ENCODE assay signal across 25 cellular contexts in the genomic region with DNA sequence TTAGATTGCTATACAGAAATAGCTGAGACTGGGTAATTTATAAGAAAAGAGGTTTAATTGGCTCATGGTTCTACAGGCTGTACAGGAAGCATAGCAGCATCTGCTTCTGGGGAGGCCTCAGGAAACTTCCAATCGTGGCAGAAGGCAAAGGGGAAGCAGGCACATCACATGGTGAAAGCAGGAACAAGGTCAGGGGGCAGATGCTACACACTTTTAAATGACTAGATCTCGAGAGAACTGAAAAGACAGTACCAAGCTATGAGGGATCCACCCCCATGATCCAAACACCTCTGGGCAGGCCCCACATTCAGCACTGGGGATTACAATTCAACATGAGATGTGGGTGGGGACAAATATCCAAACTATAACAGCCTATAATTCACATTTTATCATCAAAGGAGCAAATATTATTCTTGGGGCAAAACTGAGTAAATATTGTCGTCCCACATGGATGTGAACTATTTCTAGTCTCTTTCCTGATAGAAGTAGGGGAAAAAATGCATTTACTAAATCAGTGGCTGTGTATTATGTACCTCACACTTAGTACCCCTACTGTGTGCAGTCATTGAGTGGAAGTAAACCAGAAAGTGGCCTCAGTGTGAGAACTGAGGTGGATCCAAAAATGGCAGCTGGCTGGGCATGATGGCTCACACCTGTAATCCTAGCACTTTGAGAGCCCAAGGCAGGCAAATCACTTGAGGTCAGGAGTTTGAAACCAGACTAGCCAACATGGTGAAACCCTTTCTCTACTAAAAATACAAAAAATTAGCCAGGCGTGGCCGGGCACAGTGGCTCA. TPM values are rescaled to one million over a fixed set of nuclear protein-coding genes. Genes with fewer than 3 reads are reported as not detected.
"Had no signal": no experiment of that assay in that cellular context is flagged by ENCODE, and none has a peak within 500 bp of the region (broad histone marks: within the 10 kb centered on the region; RNA-seq: fewer than 3 reads in every experiment).

No MANE protein-coding gene starts in this region.

- H3K4me3 ChIP-seq: MG63, SJSA1, SK-N-MC had no signal

- DNase-seq: IMR-90, Karpas-422, KG1, MG63, NCI-H1092 treated with DMSO at 0.1 percent for 48 hours, NCI-H1436, NCI-H187, NCI-H2029, NCI-H2081 treated with DMSO at 0.1 percent for 48 hours, NCI-H2171, NCI-H226, NCI-H446, NCI-H510A, NCI-H524 treated with DMSO at 0.1 percent for 48 hours, NCI-H69, NCI-H774, Right ventricle myocardium superior, RPMI8226, SIG-M5 had no signal

- H3K27ac ChIP-seq: HL-60, SJSA1, SK-N-MC had no signal

- H3K27me3 ChIP-seq: MG63, SJSA1 had no signal

- H3K36me3 ChIP-seq: MG63, SJSA1 had no signal

- FAIRE-seq: HepG2, HTR-8/SVneo, RCC 7860 had no signal

- H3K4me1 ChIP-seq: SJSA1 had no signal

- ATAC-seq: HepG2 had no signal

- H3K9me3 ChIP-seq: MG63, SJSA1 had no signal

RNA-seq across cellular contexts. Expression of a gene that starts 25.4 kb away (rescaled TPM):
- total RNA-seq: HepG2, IMR-90, Right ventricle myocardium superior, SJSA1 had no signal
- polyA plus RNA-seq: HepG2, IMR-90 had no signal
